ENCODE assay signal across 15 cellular contexts in the genomic region with DNA sequence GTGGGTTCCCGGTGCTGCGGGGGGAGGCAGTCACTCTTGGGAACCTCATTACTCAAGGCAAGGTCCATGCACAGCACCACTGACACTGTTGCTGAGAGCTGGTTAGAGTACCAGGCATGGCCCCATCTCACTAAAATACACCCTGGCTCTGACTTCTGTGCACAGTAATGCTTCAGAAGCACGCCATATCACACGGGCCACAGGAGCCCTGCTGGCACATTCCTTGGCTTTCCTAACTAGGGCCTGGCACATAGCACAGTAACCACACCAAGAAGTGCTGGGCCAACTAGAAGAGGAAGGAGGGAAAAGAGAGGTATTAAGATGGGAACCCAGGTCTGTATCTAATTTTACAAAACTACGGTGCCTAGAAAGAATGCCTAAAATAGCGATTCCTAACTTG. TPM values are rescaled to one million over a fixed set of nuclear protein-coding genes. Genes with fewer than 3 reads are reported as not detected.
DNase-seq lines count a peak whose midpoint lies in the region; ATAC-seq and TF ChIP-seq lines count a peak whose summit lies in the region.
"Had no signal": no experiment of that assay in that cellular context is flagged by ENCODE, and none has a peak within 500 bp of the region (broad histone marks: within the 10 kb centered on the region; RNA-seq: fewer than 3 reads in every experiment).

No MANE protein-coding gene starts in this region.

- DNase-seq in Right ventricle myocardium superior (no peak), cardiac septum (ENCODE audit: low spot score) (no peak), T-helper 17 cell (no peak), astrocyte of the hippocampus (ENCODE audit: low read depth, low spot score) (peak; percentile 69), Ammon's horn (ENCODE audit: low spot score) (no peak), coronary artery (ENCODE audit: low spot score) (no peak)
- DNase-seq in stimulated activated effector memory CD8-positive, alpha-beta T cell treated with anti-CD3 and anti-CD28 coated beads, Interleukin-12 subunit alpha, Interleukin-12 subunit beta, amount 100 ng/mL, for 72 hours (ENCODE audit: low spot score in 2 of 2), result no peak
- DNase-seq: ACHN; C1 segment of cervical spinal cord; Calu3; CD4-positive, alpha-beta T cell; DMS79 had no signal

- ATAC-seq in Right ventricle myocardium superior (ENCODE audit: poor library complexity), result peak; percentile 73
- ATAC-seq in T-helper 17 cell, result no peak
- ATAC-seq in stimulated activated effector memory CD8-positive, alpha-beta T cell treated with anti-CD3 and anti-CD28 coated beads, Interleukin-12 subunit alpha, Interleukin-12 subunit beta, amount 100 ng/mL, for 72 hours, result no peak
- no peak for ATAC-seq in GM21723 (IDR thresholded peaks at IDR 0.05; ENCODE audit: unreplicated experiment)

- no peaks in the 10 kb centered on the region for H3K9me3 Mint-ChIP-seq in stimulated activated effector memory CD8-positive, alpha-beta T cell treated with anti-CD3 and anti-CD28 coated beads, Interleukin-12 subunit alpha, Interleukin-12 subunit beta, amount 100 ng/mL, for 72 hours
- H3K9me3 Mint-ChIP-seq: CD4-positive, alpha-beta T cell had no signal

- H3K4me1 Mint-ChIP-seq in T-helper 17 cell, result peaks cover 5% of the 10 kb centered on the region
- peaks cover 28% of the 10 kb centered on the region for H3K4me1 Mint-ChIP-seq in stimulated activated effector memory CD8-positive, alpha-beta T cell treated with anti-CD3 and anti-CD28 coated beads, Interleukin-12 subunit alpha, Interleukin-12 subunit beta, amount 100 ng/mL, for 72 hours

- no peaks in the 10 kb centered on the region for H3K27me3 Mint-ChIP-seq in T-helper 17 cell
- H3K27me3 Mint-ChIP-seq: B cell; CD4-positive, alpha-beta T cell had no signal

- H3K27ac ChIP-seq in coronary artery, result no peak overlapping the region

- H3K4me3 Mint-ChIP-seq in T-helper 17 cell, result no peak overlapping the region
- H3K4me3 Mint-ChIP-seq in stimulated activated effector memory CD8-positive, alpha-beta T cell treated with anti-CD3 and anti-CD28 coated beads, Interleukin-12 subunit alpha, Interleukin-12 subunit beta, amount 100 ng/mL, for 72 hours, result no peak overlapping the region
- H3K4me3 Mint-ChIP-seq: B cell; CD4-positive, alpha-beta T cell had no signal

- H3K27ac Mint-ChIP-seq in T-helper 17 cell, result peak overlapping the region; percentile 68
- H3K27ac Mint-ChIP-seq in stimulated activated effector memory CD8-positive, alpha-beta T cell treated with anti-CD3 and anti-CD28 coated beads, Interleukin-12 subunit alpha, Interleukin-12 subunit beta, amount 100 ng/mL, for 72 hours, result peak overlapping the region; percentile 78
- H3K27ac Mint-ChIP-seq: B cell; CD4-positive, alpha-beta T cell had no signal

- no peaks in the 10 kb centered on the region for H3K9me3 ChIP-seq in T-helper 17 cell (ENCODE audit: control insufficient read depth, low read length, poor library complexity, severe bottlenecking)
- H3K9me3 ChIP-seq: HAP-1 had no signal

- intact Hi-C loops in Right ventricle myocardium superior (cut with DNase I), result no loop called here
- intact Hi-C loops in cardiac septum (cut with DNase I), result no loop called here

- no peak overlapping the region for H3K4me3 ChIP-seq in coronary artery
- H3K4me3 ChIP-seq: HAP-1 had no signal

- peaks cover 6% of the 10 kb centered on the region for H3K36me3 Mint-ChIP-seq in T-helper 17 cell (ENCODE audit: low read depth)
- peaks cover 93% of the 10 kb centered on the region for H3K36me3 Mint-ChIP-seq in stimulated activated effector memory CD8-positive, alpha-beta T cell treated with anti-CD3 and anti-CD28 coated beads, Interleukin-12 subunit alpha, Interleukin-12 subunit beta, amount 100 ng/mL, for 72 hours

- no peak for TF ChIP-seq CTCF in coronary artery (IDR thresholded peaks at IDR 0.05)

RNA-seq across cellular contexts. Expression of a gene that starts 13.5 kb away (rescaled TPM):
- total RNA-seq in Right ventricle myocardium superior, result 23.6 TPM
- 33.0 TPM for total RNA-seq in cardiac septum
- 10 to 100 TPM; 53.3 to 64.9 TPM for total RNA-seq in T-helper 17 cell
